In the genomic region with DNA sequence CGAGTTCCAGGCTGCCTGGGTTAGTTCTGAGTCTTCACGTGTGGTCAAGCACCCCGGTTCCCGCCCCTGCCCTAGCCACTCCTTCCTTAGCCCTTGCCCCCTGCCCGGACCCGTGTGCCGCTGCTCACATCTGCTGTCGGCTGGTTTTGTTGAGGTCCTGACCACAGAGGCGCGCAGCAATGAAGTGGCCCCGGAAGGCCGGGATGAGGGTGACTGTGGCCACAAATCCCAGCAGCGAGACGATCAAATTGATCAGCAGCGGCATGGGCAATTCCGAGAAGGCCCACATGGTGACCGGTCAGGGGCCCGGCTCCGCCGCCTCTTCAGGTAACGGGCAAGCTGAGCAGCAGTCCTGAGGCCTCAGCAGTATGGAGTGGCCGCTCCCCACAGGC, we compare ENCODE assay signal across 6 cellular contexts. TPM values are rescaled to one million over a fixed set of nuclear protein-coding genes. Genes with fewer than 3 reads are reported as not detected.
A peak's percentile ranks its signal among the peaks of the same experiment; 100 is the strongest.
DNase-seq lines count a peak whose midpoint lies in the region; ATAC-seq, FAIRE-seq and TF ChIP-seq lines count a peak whose summit lies in the region.

No MANE protein-coding gene starts in this region.

- POLR2A ChIA-PET in K562 (lab: Yijun Ruan, JAX), result interaction anchor here (1.0 to 1.7 kb wide), 7 partner anchors 7 to 95 kb away, joined by 3 to 11 read pairs (median 5); a partner anchor contains a TSS

- in situ Hi-C loops in K562 (cut with MboI), result loop anchor here (5.0 kb wide), 1 partner anchor 96 kb away; no protein-coding TSS in a partner anchor

- CTCF ChIA-PET in K562 (lab: Yijun Ruan, JAX; ENCODE audit: low intra/inter-chr PET ratio), result interaction anchor here (0.7 to 1.4 kb wide), 2 partner anchors 95 to 221 kb away, joined by 3 to 5 read pairs; no protein-coding TSS in a partner anchor

- H2AFZ ChIP-seq in K562 (ENCODE audit: low read depth, low read length), result peak overlapping the region; percentile 95

- H4K20me1 ChIP-seq in K562 (replicated peaks; ENCODE audit: control insufficient read depth, insufficient read depth, low read length), result no peaks in the 10 kb centered on the region

- peaks cover 68% of the 10 kb centered on the region for H3K4me1 Mint-ChIP-seq in nephron progenitor cell

- no peaks in the 10 kb centered on the region for H3K9me3 ChIP-seq in K562 (replicated peaks; ENCODE audit: control insufficient read depth, insufficient read depth, low read depth, low read length)

- H3K4me3 ChIP-seq in K562, result peak overlapping the region; percentile 79

- no peak for TF ChIP-seq POLR2A in K562 (conservative IDR thresholded peaks at IDR 0.05)

- peaks cover 31 to 34% of the 10 kb centered on the region in 2 experiments for H3K4me1 ChIP-seq in K562 (replicated peaks in 1 of 2; ENCODE audit: control insufficient read depth in 2 of 2, insufficient read depth in 2 of 2, low read length in 2 of 2)

- H3K36me3 Mint-ChIP-seq in nephron progenitor cell (ENCODE audit: low read depth), result peaks cover 28% of the 10 kb centered on the region

- peak overlapping the region; percentile 94 to 96 for H3K9ac ChIP-seq in K562 (ENCODE audit: insufficient read depth in 1 of 2, low read depth in 2 of 2, low read length in 2 of 2)

- H3K4me2 ChIP-seq in K562 (ENCODE audit: insufficient read depth, low read length), result peak overlapping the region; percentile 96

- FAIRE-seq in K562 (lab: Jason Lieb, UNC), result no peak

- H3K27me3 ChIP-seq in K562 (ENCODE audit: control insufficient read depth in 2 of 2, insufficient read depth in 2 of 2, low read length in 2 of 2), result no peaks in the 10 kb centered on the region

- TF ChIP-seq EP300 in K562 (IDR thresholded peaks at IDR 0.05; ENCODE audit: low read length), result no peak

- peaks cover 33% of the 10 kb centered on the region for H3K79me2 ChIP-seq in K562 (ENCODE audit: control insufficient read depth, insufficient read depth, low read length)

- TF ChIP-seq RAD21 in K562 (CRISPR knock-in tag; conservative IDR thresholded peaks at IDR 0.05 in 1 of 2, IDR thresholded peaks at IDR 0.05 in 1 of 2), result no peak

- ATAC-seq in GM18907 (IDR thresholded peaks at IDR 0.05; ENCODE audit: unreplicated experiment) (peak; percentile 21), HG03175 (IDR thresholded peaks at IDR 0.05; ENCODE audit: unreplicated experiment) (peak; percentile 25), K562 (peak; percentile 67)

- H3K27ac ChIP-seq in K562 (ENCODE audit: extremely low read depth, low read depth, low read length), result peak overlapping the region; percentile 99

- intact Hi-C loops in K562 (cut with micrococcal nuclease), result loop anchor here (2.0 to 5.0 kb wide), 4 partner anchors 56 to 189 kb away; a partner anchor contains a TSS

- DNase-seq in K562 (ENCODE audit: extremely low read depth in 1 of 4, low spot score in 3 of 4) (peak; percentile 49 to 68 (median 56)), nephron progenitor cell (peak; percentile 50), D341Med (ENCODE audit: low spot score) (no peak), SHP77 (lab: John Stamatoyannopoulos, UW) (no peak)

- TSS peak; percentile 58 for BruUV-seq in K562 (replicated peaks; lab: Mats Ljungman, UMichigan)

- no peaks in the 10 kb centered on the region for H3K9me3 Mint-ChIP-seq in nephron progenitor cell

- TF ChIP-seq CTCF in K562 (IDR thresholded peaks at IDR 0.05 in 2 of 3, conservative IDR thresholded peaks at IDR 0.05 in 1 of 3; ENCODE audit: insufficient read depth in 2 of 3, low read depth in 1 of 3, low read length in 3 of 3) (peak in 2 of 3 experiments; percentile 5 to 10; a peak in 2 of 6 replicates), nephron progenitor cell (IDR thresholded peaks at IDR 0.05) (no peak)

- WGBS in K562 (ENCODE audit: insufficient coverage, low coverage, missing lambda C conversion rate), result under 1% methylated on average over 22 of the region's 22 CpGs

- H3K27me3 Mint-ChIP-seq in nephron progenitor cell (ENCODE audit: low read depth, poor library complexity), result peaks cover 2% of the 10 kb centered on the region

- H3K36me3 ChIP-seq in K562 (ENCODE audit: control insufficient read depth, insufficient read depth, low read length), result peaks cover 35% of the 10 kb centered on the region

- H3K4me3 Mint-ChIP-seq in nephron progenitor cell, result peak overlapping the region; percentile 92

- peak overlapping the region; percentile 98 for H3K27ac Mint-ChIP-seq in nephron progenitor cell

- H3K9me1 ChIP-seq in K562 (ENCODE audit: control insufficient read depth, insufficient read depth, low read length), result no peaks in the 10 kb centered on the region

RNA-seq across cellular contexts. Expression of a gene that starts 0.3 kb away (rescaled TPM):
- 270 and 472 TPM in 2 replicates for total RNA-seq in K562 (2011; cell fraction: chromatin; rRNA removed; ENCODE audit: low replicate concordance)
- total RNA-seq in K562 (2011; cell fraction: nucleolus; rRNA removed), result 367 and 397 TPM in 2 replicates
- 334 and 339 TPM in 2 replicates for total RNA-seq in K562 (2011; cell fraction: nucleoplasm; rRNA removed)
- 29.9 and 44.1 TPM in 2 replicates for total RNA-seq in K562 (2014; rRNA removed)
- total RNA-seq in K562 (2014; rRNA removed; fragmentation: Illumina TruSeq; extraction: Trizol), result 42.2 and 43.8 TPM in 2 replicates
- total RNA-seq in K562 (2015; rRNA removed; fragmentation: Illumina TruSeq; extraction: Trizol), result 35.3 and 40.0 TPM in 2 replicates
- total RNA-seq in K562 (2021), result 79.3 and 85.8 TPM in 2 replicates
- polyA plus RNA-seq in K562 (2011; rRNA removed), result 85.0 and 126 TPM in 2 replicates
- 181 and 307 TPM in 2 replicates for polyA plus RNA-seq in K562 (2011; cell fraction: cytosol; rRNA removed)
- polyA plus RNA-seq in K562 (2011; cell fraction: nucleus; rRNA removed), result 605 and 868 TPM in 2 replicates
- 55.2 and 59.1 TPM in 2 replicates for polyA plus RNA-seq in K562 (2012)
- 112 and 113 TPM in 2 replicates for polyA plus RNA-seq in K562 (2014; fragmentation: Illumina TruSeq; extraction: Trizol)
- 100 to 1,000 TPM in 1 of 2 experiments, 10 to 100 TPM in 1; 91.1 to 135 TPM for polyA plus RNA-seq in K562 (2014; fragmentation: Nextera tagmentation; extraction: Ambion mirVana)
- polyA plus RNA-seq in K562 (2014; rRNA removed), result 61.3 and 79.2 TPM in 2 replicates
- 93.3 and 126 TPM in 2 replicates for polyA minus RNA-seq in K562 (2011; rRNA and poly(A)+ RNA removed)
- polyA minus RNA-seq in K562 (2011; cell fraction: cytosol; rRNA and poly(A)+ RNA removed), result 33.0 and 58.4 TPM in 2 replicates
- 82.9 and 117 TPM in 2 replicates for polyA minus RNA-seq in K562 (2011; cell fraction: nucleus; rRNA and poly(A)+ RNA removed)

RNA-seq across cellular contexts. Expression of a gene that starts 5.8 kb away (rescaled TPM):
- total RNA-seq in K562 (2011; cell fraction: chromatin; rRNA removed; ENCODE audit: low replicate concordance), result 55.3 and 136 TPM in 2 replicates
- 108 and 111 TPM in 2 replicates for total RNA-seq in K562 (2011; cell fraction: nucleolus; rRNA removed)
- total RNA-seq in K562 (2011; cell fraction: nucleoplasm; rRNA removed), result 77.1 and 102 TPM in 2 replicates
- total RNA-seq in K562 (2014; rRNA removed) (16.9 and 23.8 TPM in 2 replicates), K562 (2014; rRNA removed; fragmentation: Illumina TruSeq; extraction: Trizol) (6.9 and 11.8 TPM in 2 replicates), K562 (2015; rRNA removed; fragmentation: Illumina TruSeq; extraction: Trizol) (14.8 and 15.6 TPM in 2 replicates), K562 (2021) (34.1 and 41.2 TPM in 2 replicates)
- polyA plus RNA-seq in K562 (2011; rRNA removed) (10.8 and 19.6 TPM in 2 replicates), K562 (2014; fragmentation: Illumina TruSeq; extraction: Trizol) (29.7 and 34.7 TPM in 2 replicates), K562 (2014; fragmentation: Nextera tagmentation; extraction: Ambion mirVana) (1 to 10 TPM in 1 of 2 experiments, under 1 TPM in 1; 0.66 to 1.0 TPM), K562 (2014; rRNA removed) (22.4 and 25.7 TPM in 2 replicates)
- 13.0 and 21.3 TPM in 2 replicates for polyA plus RNA-seq in K562 (2011; cell fraction: cytosol; rRNA removed)
- 40.4 and 77.6 TPM in 2 replicates for polyA plus RNA-seq in K562 (2011; cell fraction: nucleus; rRNA removed)
- polyA plus RNA-seq in K562 (2012), result 20.0 and 49.0 TPM in 2 replicates
- polyA minus RNA-seq in K562 (2011; rRNA and poly(A)+ RNA removed), result 14.8 and 15.7 TPM in 2 replicates
- polyA minus RNA-seq in K562 (2011; cell fraction: cytosol; rRNA and poly(A)+ RNA removed), result 14.0 and 18.9 TPM in 2 replicates
- polyA minus RNA-seq in K562 (2011; cell fraction: nucleus; rRNA and poly(A)+ RNA removed), result 42.3 and 43.5 TPM in 2 replicates

RNA-seq across cellular contexts. Expression of a gene that starts 16.7 kb away (rescaled TPM):
- total RNA-seq in K562 (2011; cell fraction: chromatin; rRNA removed; ENCODE audit: low replicate concordance), result 269 and 490 TPM in 2 replicates
- 337 and 417 TPM in 2 replicates for total RNA-seq in K562 (2011; cell fraction: nucleolus; rRNA removed)
- total RNA-seq in K562 (2011; cell fraction: nucleoplasm; rRNA removed), result 304 and 321 TPM in 2 replicates
- total RNA-seq in K562 (2014; rRNA removed) (82.8 and 118 TPM in 2 replicates), K562 (2014; rRNA removed; fragmentation: Illumina TruSeq; extraction: Trizol) (108 and 113 TPM in 2 replicates), K562 (2015; rRNA removed; fragmentation: Illumina TruSeq; extraction: Trizol) (52.3 and 56.9 TPM in 2 replicates), K562 (2021) (272 and 282 TPM in 2 replicates)
- polyA plus RNA-seq in K562 (2011; rRNA removed) (311 and 380 TPM in 2 replicates), K562 (2014; fragmentation: Illumina TruSeq; extraction: Trizol) (286 and 323 TPM in 2 replicates), K562 (2014; fragmentation: Nextera tagmentation; extraction: Ambion mirVana) (100 to 1,000 TPM; 308 to 385 TPM), K562 (2014; rRNA removed) (294 and 314 TPM in 2 replicates)
- 268 and 371 TPM in 2 replicates for polyA plus RNA-seq in K562 (2011; cell fraction: cytosol; rRNA removed)
- polyA plus RNA-seq in K562 (2011; cell fraction: nucleus; rRNA removed), result 618 and 678 TPM in 2 replicates
- polyA plus RNA-seq in K562 (2012), result 146 and 173 TPM in 2 replicates
- polyA minus RNA-seq in K562 (2011; rRNA and poly(A)+ RNA removed), result 161 and 230 TPM in 2 replicates
- 85.6 and 104 TPM in 2 replicates for polyA minus RNA-seq in K562 (2011; cell fraction: cytosol; rRNA and poly(A)+ RNA removed)
- polyA minus RNA-seq in K562 (2011; cell fraction: nucleus; rRNA and poly(A)+ RNA removed), result 144 and 221 TPM in 2 replicates

RNA-seq across cellular contexts. Expression of a gene that starts 20.0 kb away (rescaled TPM):
- 110 and 177 TPM in 2 replicates for total RNA-seq in K562 (2011; cell fraction: chromatin; rRNA removed; ENCODE audit: low replicate concordance)
- 95.9 and 97.1 TPM in 2 replicates for total RNA-seq in K562 (2011; cell fraction: nucleolus; rRNA removed)
- total RNA-seq in K562 (2011; cell fraction: nucleoplasm; rRNA removed), result 112 and 129 TPM in 2 replicates
- 15.1 and 17.0 TPM in 2 replicates for total RNA-seq in K562 (2014; rRNA removed)
- total RNA-seq in K562 (2014; rRNA removed; fragmentation: Illumina TruSeq; extraction: Trizol), result 14.5 and 15.8 TPM in 2 replicates
- total RNA-seq in K562 (2015; rRNA removed; fragmentation: Illumina TruSeq; extraction: Trizol), result 13.8 and 13.9 TPM in 2 replicates
- total RNA-seq in K562 (2021), result 23.5 and 24.6 TPM in 2 replicates
- 29.4 and 41.9 TPM in 2 replicates for polyA plus RNA-seq in K562 (2011; rRNA removed)
- polyA plus RNA-seq in K562 (2011; cell fraction: cytosol; rRNA removed), result 33.8 and 41.0 TPM in 2 replicates
- 89.9 and 99.2 TPM in 2 replicates for polyA plus RNA-seq in K562 (2011; cell fraction: nucleus; rRNA removed)
- polyA plus RNA-seq in K562 (2012), result 15.5 and 24.5 TPM in 2 replicates
- polyA plus RNA-seq in K562 (2014; fragmentation: Illumina TruSeq; extraction: Trizol), result 19.1 and 21.5 TPM in 2 replicates
- 10 to 100 TPM; 22.5 to 34.1 TPM for polyA plus RNA-seq in K562 (2014; fragmentation: Nextera tagmentation; extraction: Ambion mirVana)
- polyA plus RNA-seq in K562 (2014; rRNA removed), result 24.0 and 30.5 TPM in 2 replicates
- 32.2 and 33.0 TPM in 2 replicates for polyA minus RNA-seq in K562 (2011; rRNA and poly(A)+ RNA removed)
- polyA minus RNA-seq in K562 (2011; cell fraction: cytosol; rRNA and poly(A)+ RNA removed), result 8.2 and 17.7 TPM in 2 replicates
- polyA minus RNA-seq in K562 (2011; cell fraction: nucleus; rRNA and poly(A)+ RNA removed), result 28.0 and 41.1 TPM in 2 replicates

RNA-seq across cellular contexts. Expression of a gene that starts 33.7 kb away (rescaled TPM):
- total RNA-seq in K562 (2011; cell fraction: chromatin; rRNA removed; ENCODE audit: low replicate concordance), result 48.5 and 85.1 TPM in 2 replicates
- total RNA-seq in K562 (2011; cell fraction: nucleolus; rRNA removed), result 45.9 and 54.7 TPM in 2 replicates
- 43.9 and 49.8 TPM in 2 replicates for total RNA-seq in K562 (2011; cell fraction: nucleoplasm; rRNA removed)
- 31.2 and 38.7 TPM in 2 replicates for total RNA-seq in K562 (2014; rRNA removed)
- total RNA-seq in K562 (2014; rRNA removed; fragmentation: Illumina TruSeq; extraction: Trizol), result 20.4 and 23.0 TPM in 2 replicates
- total RNA-seq in K562 (2015; rRNA removed; fragmentation: Illumina TruSeq; extraction: Trizol), result 31.3 and 33.5 TPM in 2 replicates
- total RNA-seq in K562 (2021), result 25.5 and 28.6 TPM in 2 replicates
- 14.1 and 16.7 TPM in 2 replicates for polyA plus RNA-seq in K562 (2011; rRNA removed)
- 19.3 and 19.7 TPM in 2 replicates for polyA plus RNA-seq in K562 (2011; cell fraction: cytosol; rRNA removed)
- 37.0 and 59.4 TPM in 2 replicates for polyA plus RNA-seq in K562 (2011; cell fraction: nucleus; rRNA removed)
- polyA plus RNA-seq in K562 (2012), result 30.8 and 37.2 TPM in 2 replicates
- 31.1 and 35.5 TPM in 2 replicates for polyA plus RNA-seq in K562 (2014; fragmentation: Illumina TruSeq; extraction: Trizol)
- 10 to 100 TPM; 19.7 to 31.6 TPM for polyA plus RNA-seq in K562 (2014; fragmentation: Nextera tagmentation; extraction: Ambion mirVana)
- polyA plus RNA-seq in K562 (2014; rRNA removed), result 24.9 and 27.5 TPM in 2 replicates
- polyA minus RNA-seq in K562 (2011; rRNA and poly(A)+ RNA removed), result 20.5 and 26.5 TPM in 2 replicates
- 17.9 and 24.6 TPM in 2 replicates for polyA minus RNA-seq in K562 (2011; cell fraction: cytosol; rRNA and poly(A)+ RNA removed)
- polyA minus RNA-seq in K562 (2011; cell fraction: nucleus; rRNA and poly(A)+ RNA removed), result 16.6 and 18.9 TPM in 2 replicates

Comparison
In these comparisons a context has a peak if more than half of its experiments do, and no peak if none do; other contexts are left out.
1. DNase-seq: peak in K562 (4 of 4) and nephron progenitor cell (single experiment); none in D341Med (single experiment) and SHP77 (0 of 2).
2. Peak in every context shown above with its lines, with median percentiles within 50 percentile points of each other: ATAC-seq.